2 cellular contexts compared by ENCODE assay signal in the genomic region with DNA sequence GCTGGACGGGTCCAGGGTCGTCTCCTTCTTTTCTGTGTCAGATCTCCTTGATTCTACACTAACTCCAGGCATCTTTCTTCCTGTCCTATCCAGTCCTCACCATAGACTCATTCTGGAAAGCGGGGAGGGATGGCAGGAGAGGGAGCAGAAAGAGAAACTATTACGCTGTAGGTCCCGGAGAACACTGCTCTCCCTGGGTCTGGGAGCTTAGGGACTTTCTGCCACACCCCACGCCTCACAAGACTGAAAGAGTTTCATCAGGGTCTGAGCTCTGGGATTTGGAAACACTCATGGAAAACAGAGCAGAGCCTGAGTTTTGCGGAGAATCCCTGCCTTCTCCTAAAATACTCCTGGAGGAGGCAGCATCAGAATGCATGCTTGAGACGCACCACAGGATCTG.
TF ChIP-seq lines count a peak whose summit lies in the region.

No MANE protein-coding gene starts in this region.

TF ChIP-seq in K562, 482 proteins besides CTCF, POLR2A, EP300 and RAD21:
- TF ChIP-seq SMARCC2 (IDR thresholded peaks at IDR 0.05; ENCODE audit: low read depth) (no peak), U2AF2 (optimal IDR thresholded peaks at IDR 0.05; ENCODE audit: low read depth, low read length) (no peak), SRF (CRISPR knock-in tag; IDR thresholded peaks at IDR 0.05) (no peak), ZBTB8A (IDR thresholded peaks at IDR 0.05; ENCODE audit: partially characterized antibody) (no peak), ZBED1 (IDR thresholded peaks at IDR 0.05) (no peak), ERF (CRISPR knock-in tag; IDR thresholded peaks at IDR 0.05) (no peak), COPS2 (conservative IDR thresholded peaks at IDR 0.05) (no peak), SPI1 (IDR thresholded peaks at IDR 0.05; ENCODE audit: borderline replicate concordance, low read depth, low read length) (no peak), HMG20B (CRISPR knock-in tag; IDR thresholded peaks at IDR 0.05) (no peak), TARDBP (IDR thresholded peaks at IDR 0.05) (no peak), RB1 (IDR thresholded peaks at IDR 0.05; ENCODE audit: low read depth) (no peak)
- TF ChIP-seq, protein P1, sequence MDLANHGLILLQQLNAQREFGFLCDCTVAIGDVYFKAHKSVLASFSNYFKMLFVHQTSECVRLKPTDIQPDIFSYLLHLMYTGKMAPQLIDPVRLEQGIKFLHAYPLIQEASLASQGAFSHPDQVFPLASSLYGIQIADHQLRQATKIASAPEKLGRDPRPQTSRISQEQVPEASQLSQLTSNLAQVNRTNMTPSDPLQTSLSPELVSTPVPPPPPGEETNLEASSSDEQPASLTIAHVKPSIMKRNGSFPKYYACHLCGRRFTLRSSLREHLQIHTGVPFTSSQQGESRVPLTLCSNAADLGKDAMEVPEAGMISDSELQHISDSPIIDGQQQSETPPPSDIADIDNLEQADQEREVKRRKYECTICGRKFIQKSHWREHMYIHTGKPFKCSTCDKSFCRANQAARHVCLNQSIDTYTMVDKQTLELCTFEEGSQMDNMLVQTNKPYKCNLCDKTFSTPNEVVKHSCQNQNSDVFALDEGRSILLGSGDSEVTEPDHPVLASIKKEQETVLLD (IDR thresholded peaks at IDR 0.05): no peak

TF ChIP-seq in HepG2, 621 proteins besides CTCF, POLR2A, EP300 and RAD21:
- TF ChIP-seq NR2C2 (CRISPR knock-in tag; IDR thresholded peaks at IDR 0.05; ENCODE audit: borderline replicate concordance) (no peak), ZNF383 (CRISPR knock-in tag; IDR thresholded peaks at IDR 0.05; ENCODE audit: borderline replicate concordance) (no peak), ZNF124 (CRISPR knock-in tag; IDR thresholded peaks at IDR 0.05) (no peak), RFX5 (IDR thresholded peaks at IDR 0.05; ENCODE audit: low read depth, low read length) (no peak), ZNF143 (CRISPR knock-in tag; IDR thresholded peaks at IDR 0.05) (no peak), FLYWCH1 (CRISPR knock-in tag; IDR thresholded peaks at IDR 0.05) (no peak), SIN3A (IDR thresholded peaks at IDR 0.05; ENCODE audit: borderline replicate concordance, low read depth, low read length) (no peak), ZNF850 (CRISPR knock-in tag; conservative IDR thresholded peaks at IDR 0.05) (no peak), LCORL (IDR thresholded peaks at IDR 0.05) (no peak), LCORL (CRISPR knock-in tag; IDR thresholded peaks at IDR 0.05) (no peak), ZNF652 (CRISPR knock-in tag; IDR thresholded peaks at IDR 0.05; ENCODE audit: borderline replicate concordance, low read depth) (no peak)
- TF ChIP-seq, protein P2, sequence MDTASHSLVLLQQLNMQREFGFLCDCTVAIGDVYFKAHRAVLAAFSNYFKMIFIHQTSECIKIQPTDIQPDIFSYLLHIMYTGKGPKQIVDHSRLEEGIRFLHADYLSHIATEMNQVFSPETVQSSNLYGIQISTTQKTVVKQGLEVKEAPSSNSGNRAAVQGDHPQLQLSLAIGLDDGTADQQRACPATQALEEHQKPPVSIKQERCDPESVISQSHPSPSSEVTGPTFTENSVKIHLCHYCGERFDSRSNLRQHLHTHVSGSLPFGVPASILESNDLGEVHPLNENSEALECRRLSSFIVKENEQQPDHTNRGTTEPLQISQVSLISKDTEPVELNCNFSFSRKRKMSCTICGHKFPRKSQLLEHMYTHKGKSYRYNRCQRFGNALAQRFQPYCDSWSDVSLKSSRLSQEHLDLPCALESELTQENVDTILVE (CRISPR knock-in tag; IDR thresholded peaks at IDR 0.05): no peak
- TF ChIP-seq, protein P3, sequence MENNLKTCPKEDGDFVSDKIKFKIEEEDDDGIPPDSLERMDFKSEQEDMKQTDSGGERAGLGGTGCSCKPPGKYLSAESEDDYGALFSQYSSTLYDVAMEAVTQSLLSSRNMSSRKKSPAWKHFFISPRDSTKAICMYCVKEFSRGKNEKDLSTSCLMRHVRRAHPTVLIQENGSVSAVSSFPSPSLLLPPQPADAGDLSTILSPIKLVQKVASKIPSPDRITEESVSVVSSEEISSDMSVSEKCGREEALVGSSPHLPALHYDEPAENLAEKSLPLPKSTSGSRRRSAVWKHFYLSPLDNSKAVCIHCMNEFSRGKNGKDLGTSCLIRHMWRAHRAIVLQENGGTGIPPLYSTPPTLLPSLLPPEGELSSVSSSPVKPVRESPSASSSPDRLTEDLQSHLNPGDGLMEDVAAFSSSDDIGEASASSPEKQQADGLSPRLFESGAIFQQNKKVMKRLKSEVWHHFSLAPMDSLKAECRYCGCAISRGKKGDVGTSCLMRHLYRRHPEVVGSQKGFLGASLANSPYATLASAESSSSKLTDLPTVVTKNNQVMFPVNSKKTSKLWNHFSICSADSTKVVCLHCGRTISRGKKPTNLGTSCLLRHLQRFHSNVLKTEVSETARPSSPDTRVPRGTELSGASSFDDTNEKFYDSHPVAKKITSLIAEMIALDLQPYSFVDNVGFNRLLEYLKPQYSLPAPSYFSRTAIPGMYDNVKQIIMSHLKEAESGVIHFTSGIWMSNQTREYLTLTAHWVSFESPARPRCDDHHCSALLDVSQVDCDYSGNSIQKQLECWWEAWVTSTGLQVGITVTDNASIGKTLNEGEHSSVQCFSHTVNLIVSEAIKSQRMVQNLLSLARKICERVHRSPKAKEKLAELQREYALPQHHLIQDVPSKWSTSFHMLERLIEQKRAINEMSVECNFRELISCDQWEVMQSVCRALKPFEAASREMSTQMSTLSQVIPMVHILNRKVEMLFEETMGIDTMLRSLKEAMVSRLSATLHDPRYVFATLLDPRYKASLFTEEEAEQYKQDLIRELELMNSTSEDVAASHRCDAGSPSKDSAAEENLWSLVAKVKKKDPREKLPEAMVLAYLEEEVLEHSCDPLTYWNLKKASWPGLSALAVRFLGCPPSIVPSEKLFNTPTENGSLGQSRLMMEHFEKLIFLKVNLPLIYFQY (CRISPR knock-in tag; IDR thresholded peaks at IDR 0.05; ENCODE audit: borderline replicate concordance): no peak
- TF ChIP-seq, protein P4, sequence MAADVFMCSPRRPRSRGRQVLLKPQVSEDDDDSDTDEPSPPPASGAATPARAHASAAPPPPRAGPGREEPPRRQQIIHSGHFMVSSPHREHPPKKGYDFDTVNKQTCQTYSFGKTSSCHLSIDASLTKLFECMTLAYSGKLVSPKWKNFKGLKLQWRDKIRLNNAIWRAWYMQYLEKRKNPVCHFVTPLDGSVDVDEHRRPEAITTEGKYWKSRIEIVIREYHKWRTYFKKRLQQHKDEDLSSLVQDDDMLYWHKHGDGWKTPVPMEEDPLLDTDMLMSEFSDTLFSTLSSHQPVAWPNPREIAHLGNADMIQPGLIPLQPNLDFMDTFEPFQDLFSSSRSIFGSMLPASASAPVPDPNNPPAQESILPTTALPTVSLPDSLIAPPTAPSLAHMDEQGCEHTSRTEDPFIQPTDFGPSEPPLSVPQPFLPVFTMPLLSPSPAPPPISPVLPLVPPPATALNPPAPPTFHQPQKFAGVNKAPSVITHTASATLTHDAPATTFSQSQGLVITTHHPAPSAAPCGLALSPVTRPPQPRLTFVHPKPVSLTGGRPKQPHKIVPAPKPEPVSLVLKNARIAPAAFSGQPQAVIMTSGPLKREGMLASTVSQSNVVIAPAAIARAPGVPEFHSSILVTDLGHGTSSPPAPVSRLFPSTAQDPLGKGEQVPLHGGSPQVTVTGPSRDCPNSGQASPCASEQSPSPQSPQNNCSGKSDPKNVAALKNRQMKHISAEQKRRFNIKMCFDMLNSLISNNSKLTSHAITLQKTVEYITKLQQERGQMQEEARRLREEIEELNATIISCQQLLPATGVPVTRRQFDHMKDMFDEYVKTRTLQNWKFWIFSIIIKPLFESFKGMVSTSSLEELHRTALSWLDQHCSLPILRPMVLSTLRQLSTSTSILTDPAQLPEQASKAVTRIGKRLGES (CRISPR knock-in tag; IDR thresholded peaks at IDR 0.05; ENCODE audit: borderline replicate concordance): no peak
- TF ChIP-seq, protein P5, sequence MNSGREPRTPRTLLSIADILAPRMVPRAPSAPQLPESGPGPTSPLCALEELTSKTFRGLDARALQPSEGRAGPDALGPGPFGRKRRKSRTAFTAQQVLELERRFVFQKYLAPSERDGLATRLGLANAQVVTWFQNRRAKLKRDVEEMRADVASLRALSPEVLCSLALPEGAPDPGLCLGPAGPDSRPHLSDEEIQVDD (CRISPR knock-in tag; IDR thresholded peaks at IDR 0.05; ENCODE audit: borderline replicate concordance): no peak
